ENCODE assay signal across 9 cellular contexts in the genomic region with DNA sequence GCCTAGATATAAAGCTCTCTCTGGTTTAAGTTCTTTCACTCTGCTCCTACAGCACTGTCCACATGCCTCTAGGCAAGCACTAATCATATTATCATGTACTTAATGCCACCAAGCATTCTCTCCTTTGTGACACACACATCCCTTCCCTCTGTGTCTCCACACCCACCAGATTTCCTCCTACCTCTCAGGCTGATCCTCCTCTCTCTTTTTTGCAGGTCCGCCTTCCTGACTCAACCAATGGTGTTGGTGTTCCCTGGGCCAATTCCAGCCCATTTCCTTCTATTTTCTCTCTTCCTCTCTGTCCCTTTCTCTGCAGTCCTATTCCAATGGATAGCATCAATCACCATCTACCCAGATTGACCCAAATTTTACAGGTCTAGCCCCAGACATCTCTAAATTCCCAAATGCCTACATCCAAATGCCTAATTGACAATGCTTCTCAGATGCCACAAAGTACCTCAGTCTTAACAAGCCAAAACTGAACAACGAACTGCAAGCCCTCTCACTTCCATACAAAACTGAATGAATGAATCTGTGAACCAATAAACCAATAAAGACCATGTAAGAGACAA. TPM values are rescaled to one million over a fixed set of nuclear protein-coding genes. Genes with fewer than 3 reads are reported as not detected.
DNase-seq lines count a peak whose midpoint lies in the region; ATAC-seq and TF ChIP-seq lines count a peak whose summit lies in the region.
"Had no signal": no experiment of that assay in that cellular context is flagged by ENCODE, and none has a peak within 500 bp of the region (broad histone marks: within the 10 kb centered on the region; RNA-seq: fewer than 3 reads in every experiment).

No MANE protein-coding gene starts in this region.

- H3K4me1 ChIP-seq in HUES64 (ENCODE audit: insufficient read depth, low read length) (peaks cover 21% of the 10 kb centered on the region), tibial artery (peaks cover 0 to 16% (median 5%) of the 10 kb centered on the region in 4 donors)

- H3K27me3 ChIP-seq in HUES64 (ENCODE audit: insufficient read depth, low read length) (peaks cover 12% of the 10 kb centered on the region; the same call in 1 of the 2 replicates), tibial artery (no peaks in the 10 kb centered on the region)

- H3K4me3 ChIP-seq in AG09309 (ENCODE audit: control insufficient read depth, low read depth, low read length) (peak overlapping the region; percentile 95), HUES64 (ENCODE audit: low read length) (peak overlapping the region; percentile 78), tibial artery (peak overlapping the region; percentile 56 to 59)

- no peaks in the 10 kb centered on the region for H3K9me3 ChIP-seq in HUES64 (ENCODE audit: insufficient read depth, low read depth, low read length)
- no peaks in the 10 kb centered on the region for H3K9me3 ChIP-seq in tibial artery
- H3K9me3 ChIP-seq: neutrophil had no signal

- peak overlapping the region; percentile 15; the same call in 1 of the 2 replicates for H3K27ac ChIP-seq in HUES64 (ENCODE audit: low read depth, low read length)
- peak overlapping the region in 1 of 2 donors; percentile 54 for H3K27ac ChIP-seq in tibial artery
- H3K27ac ChIP-seq: neutrophil had no signal

- H3K9ac ChIP-seq in HUES64 (ENCODE audit: low read depth, low read length) = no peak overlapping the region

- TF ChIP-seq CTCF in AG09309 (IDR thresholded peaks at IDR 0.05; ENCODE audit: control insufficient read depth, insufficient read depth, low read depth, low read length, missing control alignments) (no peak), tibial artery (IDR thresholded peaks at IDR 0.05) (no peak)

- ATAC-seq in GM19025 (IDR thresholded peaks at IDR 0.05; ENCODE audit: low read depth, unreplicated experiment) = peak; percentile 2
- ATAC-seq in HG02981 (IDR thresholded peaks at IDR 0.05; ENCODE audit: unreplicated experiment) = no peak

- DNase-seq in AG09309 (ENCODE audit: low read depth) (no peak), amniotic epithelial cell (ENCODE audit: low read depth) (peak; percentile 8), islet precursor cell (peak; percentile 71), tibial artery (no peak), NCI-H1105 (lab: John Stamatoyannopoulos, UW) (no peak)

- H3K36me3 ChIP-seq in HUES64 (ENCODE audit: insufficient read depth, low read length) (no peaks in the 10 kb centered on the region), tibial artery (no peaks in the 10 kb centered on the region)
- H3K36me3 ChIP-seq: neutrophil had no signal

- intact Hi-C loops in tibial artery (cut with DNase I; ENCODE audit: low total_unique reads) = no loop called here

- 69% methylated on average over 2 of the region's 2 CpGs for WGBS in HUES64

RNA-seq across cellular contexts. Expression of a gene that starts 0.5 kb away (rescaled TPM):
- polyA plus RNA-seq in HUES64 (2013, experiment 1 of 2) = 7.1 TPM
- 8.6 TPM for polyA plus RNA-seq in HUES64 (2013, experiment 2 of 2)

RNA-seq across cellular contexts. Expression of a gene that starts 4.9 kb away (rescaled TPM):
- not detected for polyA plus RNA-seq in HUES64 (2013, experiment 1 of 2)
- not detected for polyA plus RNA-seq in HUES64 (2013, experiment 2 of 2)

RNA-seq across cellular contexts. Expression of a gene that starts 33.4 kb away (rescaled TPM):
- polyA plus RNA-seq in HUES64 (2013, experiment 1 of 2) = not detected
- polyA plus RNA-seq in HUES64 (2013, experiment 2 of 2) = not detected

RNA-seq across cellular contexts. Expression of a gene that starts 49.3 kb away (rescaled TPM):
- not detected for polyA plus RNA-seq in HUES64 (2013, experiment 1 of 2)
- polyA plus RNA-seq in HUES64 (2013, experiment 2 of 2) = not detected

Comparison
In these comparisons a context has a peak if more than half of its experiments do, and no peak if none do; other contexts are left out.
1. DNase-seq: peak in amniotic epithelial cell (single experiment) and islet precursor cell (single experiment); none in AG09309 (single experiment), tibial artery (0 of 2) and NCI-H1105 (single experiment).
2. Peak in every context shown above with its lines, with median percentiles within 50 percentile points of each other: H3K4me3 ChIP-seq.